In genomic region chr14:64038857-64039542, GRCh38 we compare ENCODE assay signal across 28 cellular contexts.
DNase-seq lines count a peak whose midpoint lies in the region; ATAC-seq and TF ChIP-seq lines count a peak whose summit lies in the region.
"Had no signal": no experiment of that assay in that cellular context is flagged by ENCODE, and none has a peak within 500 bp of the region (broad histone marks: within the 10 kb centered on the region; RNA-seq: fewer than 3 reads in every experiment).

No MANE protein-coding gene starts in this region.

- ATAC-seq in natural killer cell = no peak
- no peak for ATAC-seq in natural killer cell treated with Interleukin-12 subunit alpha and Interleukin-12 subunit beta and Interleukin-15 and Interleukin-18, amount 100 ng/mL, for 72 hours
- no peak for ATAC-seq in T-helper 17 cell
- no peak for ATAC-seq in HG02973 (IDR thresholded peaks at IDR 0.05; ENCODE audit: unreplicated experiment)
- no peak for ATAC-seq in HG03354 (IDR thresholded peaks at IDR 0.05; ENCODE audit: poor library complexity, severe bottlenecking, unreplicated experiment)
- ATAC-seq: activated T-helper 17 cell treated with anti-CD3 and anti-CD28 coated beads, Interleukin-2, amount 50 U/mL, for 72 hours; heart left ventricle; K562; left ventricle myocardium superior; stimulated activated naive CD8-positive, alpha-beta T cell treated with anti-CD3 and anti-CD28 coated beads, Interleukin-15, amount 100 ng/mL, for 72 hours had no signal

- H3K36me3 Mint-ChIP-seq in natural killer cell (peaks cover 15% of the 10 kb centered on the region), T-helper 17 cell (ENCODE audit: low read depth) (peaks cover 2% of the 10 kb centered on the region)
- peaks cover 12% of the 10 kb centered on the region for H3K36me3 Mint-ChIP-seq in natural killer cell treated with Interleukin-12 subunit alpha and Interleukin-12 subunit beta and Interleukin-15 and Interleukin-18, amount 100 ng/mL, for 72 hours

- no peaks in the 10 kb centered on the region for H3K9me3 ChIP-seq in T-helper 17 cell (ENCODE audit: control insufficient read depth, low read length, poor library complexity, severe bottlenecking)
- H3K9me3 ChIP-seq: colonic mucosa, right atrium auricular region, vagina had no signal

- intact Hi-C loops in natural killer cell (cut with micrococcal nuclease) = no loop called here

- H3K4me3 Mint-ChIP-seq in natural killer cell (no peak overlapping the region), T-helper 17 cell (no peak overlapping the region)
- H3K4me3 Mint-ChIP-seq in natural killer cell treated with Interleukin-12 subunit alpha and Interleukin-12 subunit beta and Interleukin-15 and Interleukin-18, amount 100 ng/mL, for 72 hours = no peak overlapping the region
- H3K4me3 Mint-ChIP-seq: activated CD4-positive, alpha-beta memory T cell treated with anti-CD3 and anti-CD28 coated beads, Interleukin-2, amount 10 ng/mL, durations not matched to agents 7 days and 5 days; activated T-helper 17 cell treated with anti-CD3 and anti-CD28 coated beads, Interleukin-2, amount 50 U/mL, for 72 hours; stimulated activated naive CD8-positive, alpha-beta T cell treated with anti-CD3 and anti-CD28 coated beads, Interleukin-15, amount 100 ng/mL, for 72 hours had no signal

- peaks cover 0 to 5% of the 10 kb centered on the region in 2 donors for H3K9me3 Mint-ChIP-seq in natural killer cell
- H3K9me3 Mint-ChIP-seq in natural killer cell treated with Interleukin-12 subunit alpha and Interleukin-12 subunit beta and Interleukin-15 and Interleukin-18, amount 100 ng/mL, for 72 hours = no peaks in the 10 kb centered on the region

- no peak for DNase-seq in natural killer cell
- no peak for DNase-seq in natural killer cell treated with Interleukin-12 subunit alpha and Interleukin-12 subunit beta and Interleukin-15 and Interleukin-18, amount 100 ng/mL, for 72 hours (ENCODE audit: low spot score)
- no peak for DNase-seq in T-helper 17 cell
- peak; percentile 34 for DNase-seq in fibroblast of the aortic adventitia (ENCODE audit: low read depth)
- no peak for DNase-seq in NCI-H226
- no peak for DNase-seq in central memory CD4-positive, alpha-beta T cell
- DNase-seq: activated CD4-positive, alpha-beta memory T cell treated with anti-CD3 and anti-CD28 coated beads, Interleukin-2, amount 10 ng/mL, durations not matched to agents 7 days and 5 days; activated CD8-positive, alpha-beta memory T cell treated with anti-CD3 and anti-CD28 coated beads, Interleukin-2, amount 50 U/mL, for 48 hours; activated naive CD4-positive, alpha-beta T cell treated with anti-CD3 and anti-CD28 coated beads, Interleukin-2, amount 50 U/mL, for 16 hours; colonic mucosa; effector CD4-positive, alpha-beta T cell; heart left ventricle; left ventricle myocardium superior; NCI-H2029 treated with DMSO at 0.1 percent for 48 hours; NCI-H526; NK-92 treated with Interleukin-12 subunit alpha and Interleukin-12 subunit beta, amount 100 ng/mL, for 24 hours; Right ventricle myocardium superior; spleen; stimulated activated CD4-positive, alpha-beta T cell treated with anti-CD3 and anti-CD28 coated beads, Interleukin-2, amount 100 ng/mL, for 24 hours; stimulated activated naive CD8-positive, alpha-beta T cell treated with anti-CD3 and anti-CD28 coated beads, Interleukin-15, amount 100 ng/mL, for 72 hours; T-helper 2 cell had no signal

- H3K27ac Mint-ChIP-seq in natural killer cell (peak overlapping the region; percentile 49 to 75), T-helper 17 cell (peak overlapping the region; percentile 76)
- no peak overlapping the region for H3K27ac Mint-ChIP-seq in natural killer cell treated with Interleukin-12 subunit alpha and Interleukin-12 subunit beta and Interleukin-15 and Interleukin-18, amount 100 ng/mL, for 72 hours
- H3K27ac Mint-ChIP-seq: activated CD4-positive, alpha-beta memory T cell treated with anti-CD3 and anti-CD28 coated beads, Interleukin-2, amount 10 ng/mL, durations not matched to agents 7 days and 5 days; activated T-helper 17 cell treated with anti-CD3 and anti-CD28 coated beads, Interleukin-2, amount 50 U/mL, for 72 hours had no signal

- no peak overlapping the region for H3K4me3 ChIP-seq in fibroblast of the aortic adventitia (ENCODE audit: low read depth, low read length)
- H3K4me3 ChIP-seq: BLaER1, colonic mucosa, heart left ventricle, K562, right atrium auricular region, spleen, vagina had no signal

- H3K27me3 Mint-ChIP-seq in natural killer cell (ENCODE audit: low read depth in 2 of 2) = no peaks in the 10 kb centered on the region
- H3K27me3 Mint-ChIP-seq in natural killer cell treated with Interleukin-12 subunit alpha and Interleukin-12 subunit beta and Interleukin-15 and Interleukin-18, amount 100 ng/mL, for 72 hours = no peaks in the 10 kb centered on the region
- H3K27me3 Mint-ChIP-seq in T-helper 17 cell = no peaks in the 10 kb centered on the region
- H3K27me3 Mint-ChIP-seq: activated CD4-positive, alpha-beta memory T cell treated with anti-CD3 and anti-CD28 coated beads, Interleukin-2, amount 10 ng/mL, durations not matched to agents 7 days and 5 days; activated T-helper 17 cell treated with anti-CD3 and anti-CD28 coated beads, Interleukin-2, amount 50 U/mL, for 72 hours; stimulated activated naive CD8-positive, alpha-beta T cell treated with anti-CD3 and anti-CD28 coated beads, Interleukin-15, amount 100 ng/mL, for 72 hours had no signal

- no peak for TF ChIP-seq CTCF in natural killer cell (IDR thresholded peaks at IDR 0.05)
- TF ChIP-seq CTCF in fibroblast of the aortic adventitia (IDR thresholded peaks at IDR 0.05; ENCODE audit: insufficient read depth, low read length) = no peak

- H3K4me1 Mint-ChIP-seq in natural killer cell = peaks cover 6 to 30% of the 10 kb centered on the region in 2 donors
- peaks cover 11 to 13% of the 10 kb centered on the region in 2 donors for H3K4me1 Mint-ChIP-seq in natural killer cell treated with Interleukin-12 subunit alpha and Interleukin-12 subunit beta and Interleukin-15 and Interleukin-18, amount 100 ng/mL, for 72 hours (ENCODE audit: low read depth in 2 of 2)
- H3K4me1 Mint-ChIP-seq in T-helper 17 cell = peaks cover 5% of the 10 kb centered on the region
- H3K4me1 Mint-ChIP-seq: activated CD4-positive, alpha-beta memory T cell treated with anti-CD3 and anti-CD28 coated beads, Interleukin-2, amount 10 ng/mL, durations not matched to agents 7 days and 5 days; activated T-helper 17 cell treated with anti-CD3 and anti-CD28 coated beads, Interleukin-2, amount 50 U/mL, for 72 hours; stimulated activated naive CD8-positive, alpha-beta T cell treated with anti-CD3 and anti-CD28 coated beads, Interleukin-15, amount 100 ng/mL, for 72 hours had no signal

Comparison
In these comparisons a context has a peak if more than half of its experiments do, and no peak if none do; other contexts are left out.
1. H3K27ac Mint-ChIP-seq: peak in natural killer cell (2 of 2) and T-helper 17 cell (single experiment); none in natural killer cell treated with Interleukin-12 subunit alpha and Interleukin-12 subunit beta and Interleukin-15 and Interleukin-18, amount 100 ng/mL, for 72 hours (0 of 2).